In the genomic region with DNA sequence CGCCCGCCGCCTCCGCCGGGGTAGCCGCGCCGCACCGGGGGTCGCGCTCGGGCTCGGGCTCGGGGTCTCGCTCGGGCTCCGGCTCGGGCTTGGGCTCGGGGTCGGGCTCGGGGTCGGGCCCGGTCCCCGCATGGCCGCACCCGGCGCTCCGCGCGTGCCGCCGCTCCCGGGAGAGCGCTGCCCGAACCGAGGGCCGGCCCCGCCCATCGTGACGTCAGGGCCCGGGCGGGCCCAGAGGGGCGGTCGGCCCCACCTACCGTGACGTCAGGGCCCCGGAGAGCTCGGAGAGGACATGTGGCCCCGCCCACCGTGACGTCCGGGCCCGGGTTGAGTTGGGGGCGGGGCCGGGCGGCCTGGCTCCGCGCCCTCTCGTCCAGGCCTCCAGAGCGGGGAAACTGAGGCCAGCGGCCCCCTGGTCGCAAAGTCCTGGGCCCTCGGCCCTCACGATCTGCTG, we compare ENCODE assay signal across 8 cellular contexts. TPM values are rescaled to one million over a fixed set of nuclear protein-coding genes. Genes with fewer than 3 reads are reported as not detected.
DNase-seq lines count a peak whose midpoint lies in the region; ATAC-seq and TF ChIP-seq lines count a peak whose summit lies in the region.

A gene with protein sequence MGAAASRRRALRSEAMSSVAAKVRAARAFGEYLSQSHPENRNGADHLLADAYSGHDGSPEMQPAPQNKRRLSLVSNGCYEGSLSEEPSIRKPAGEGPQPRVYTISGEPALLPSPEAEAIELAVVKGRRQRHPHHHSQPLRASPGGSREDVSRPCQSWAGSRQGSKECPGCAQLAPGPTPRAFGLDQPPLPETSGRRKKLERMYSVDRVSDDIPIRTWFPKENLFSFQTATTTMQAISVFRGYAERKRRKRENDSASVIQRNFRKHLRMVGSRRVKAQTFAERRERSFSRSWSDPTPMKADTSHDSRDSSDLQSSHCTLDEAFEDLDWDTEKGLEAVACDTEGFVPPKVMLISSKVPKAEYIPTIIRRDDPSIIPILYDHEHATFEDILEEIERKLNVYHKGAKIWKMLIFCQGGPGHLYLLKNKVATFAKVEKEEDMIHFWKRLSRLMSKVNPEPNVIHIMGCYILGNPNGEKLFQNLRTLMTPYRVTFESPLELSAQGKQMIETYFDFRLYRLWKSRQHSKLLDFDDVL (minus strand): TSS at position 188 of the 454 bp plus-strand sequence. CDS start 232 bp downstream, outside the sequence.

- ATAC-seq in GM21576 (IDR thresholded peaks at IDR 0.05; ENCODE audit: unreplicated experiment), result peak; percentile 42
- peak; percentile 89 for ATAC-seq in naive thymus-derived CD4-positive, alpha-beta T cell
- peak; percentile 71 for ATAC-seq in stimulated activated effector memory CD8-positive, alpha-beta T cell treated with anti-CD3 and anti-CD28 coated beads, Interleukin-12 subunit alpha, Interleukin-12 subunit beta, amount 100 ng/mL, for 72 hours

- peaks cover 12% of the 10 kb centered on the region for H3K36me3 ChIP-seq in fibroblast of lung (ENCODE audit: control insufficient read depth, insufficient read depth, low read length)
- H3K36me3 ChIP-seq in naive thymus-derived CD4-positive, alpha-beta T cell (ENCODE audit: control insufficient read depth in 2 of 3, insufficient read depth in 3 of 3, low read length in 3 of 3), result peaks cover 0 to 30% (median 4%) of the 10 kb centered on the region in 3 experiments

- no peaks in the 10 kb centered on the region for H3K9me3 Mint-ChIP-seq in naive thymus-derived CD4-positive, alpha-beta T cell
- H3K9me3 Mint-ChIP-seq in stimulated activated effector memory CD8-positive, alpha-beta T cell treated with anti-CD3 and anti-CD28 coated beads, Interleukin-12 subunit alpha, Interleukin-12 subunit beta, amount 100 ng/mL, for 72 hours, result no peaks in the 10 kb centered on the region

- H2AFZ ChIP-seq in fibroblast of lung (ENCODE audit: low read length), result peak within 1 kb of the TSS; percentile 83

- H3K27me3 Mint-ChIP-seq in naive thymus-derived CD4-positive, alpha-beta T cell, result no peaks in the 10 kb centered on the region

- peak within 1 kb of the TSS; percentile 55 to 79 (median 68) for H3K4me3 Mint-ChIP-seq in naive thymus-derived CD4-positive, alpha-beta T cell
- H3K4me3 Mint-ChIP-seq in stimulated activated effector memory CD8-positive, alpha-beta T cell treated with anti-CD3 and anti-CD28 coated beads, Interleukin-12 subunit alpha, Interleukin-12 subunit beta, amount 100 ng/mL, for 72 hours, result peak within 1 kb of the TSS; percentile 66

- peak within 1 kb of the TSS; percentile 28 to 98 (median 91) for H3K27ac Mint-ChIP-seq in naive thymus-derived CD4-positive, alpha-beta T cell
- H3K27ac Mint-ChIP-seq in stimulated activated effector memory CD8-positive, alpha-beta T cell treated with anti-CD3 and anti-CD28 coated beads, Interleukin-12 subunit alpha, Interleukin-12 subunit beta, amount 100 ng/mL, for 72 hours, result peak within 1 kb of the TSS; percentile 50

- intact Hi-C loops in naive thymus-derived CD4-positive, alpha-beta T cell (cut with micrococcal nuclease), result loop anchor here (1.0 to 10.0 kb wide), 6 partner anchors 9 to 1214 kb away; a partner anchor contains a TSS

- POLR2A ChIA-PET in naive thymus-derived CD4-positive, alpha-beta T cell (lab: Charles Lee), result interaction anchor here (0.7 to 1.0 kb wide), 2 partner anchors 37 to 636 kb away, joined by 3 read pairs; a partner anchor contains a TSS

- H3K27ac ChIP-seq in fibroblast of lung (ENCODE audit: insufficient read depth, low read length), result peak within 1 kb of the TSS; percentile 71
- H3K27ac ChIP-seq in naive thymus-derived CD4-positive, alpha-beta T cell (ENCODE audit: low read depth, low read length), result peak within 1 kb of the TSS; percentile 93

- peak within 1 kb of the TSS; percentile 77 for H3K9ac ChIP-seq in fibroblast of lung (ENCODE audit: insufficient read depth, low read length)

- H4K20me1 ChIP-seq in fibroblast of lung (ENCODE audit: control insufficient read depth, extremely low read depth, insufficient read depth, low read length), result no peaks in the 10 kb centered on the region

- peak; percentile 66 for DNase-seq in DMS114 treated with DMSO at 0.1 percent for 48 hours (lab: John Stamatoyannopoulos, UW; ENCODE audit: unreplicated experiment)
- DNase-seq in Jurkat, Clone E6-1 (ENCODE audit: low read depth, low spot score), result peak; percentile 58
- DNase-seq in RPMI8226, result peak; percentile 99
- peak; percentile 84 to 91 for DNase-seq in activated T-helper 1 cell treated with anti-CD3 and anti-CD28 coated beads, Interleukin-2, amount 50 U/mL, for 16 hours (ENCODE audit: low read depth in 1 of 2, low spot score in 1 of 2)
- DNase-seq in fibroblast of lung (ENCODE audit: low read depth in 2 of 2), result peak; percentile 80 to 91
- DNase-seq in naive thymus-derived CD4-positive, alpha-beta T cell, result peak; percentile 90 to 99 (median 95)
- peak; percentile 97 to 98 for DNase-seq in stimulated activated effector memory CD8-positive, alpha-beta T cell treated with anti-CD3 and anti-CD28 coated beads, Interleukin-12 subunit alpha, Interleukin-12 subunit beta, amount 100 ng/mL, for 72 hours (ENCODE audit: low spot score in 2 of 2)

- H3K79me2 ChIP-seq in fibroblast of lung (ENCODE audit: control insufficient read depth, insufficient read depth, low read length), result peaks cover 3% of the 10 kb centered on the region

- CTCF ChIA-PET in naive thymus-derived CD4-positive, alpha-beta T cell (lab: Charles Lee), result interaction anchor here (0.6 kb wide), 1 partner anchor 67 kb away, joined by 3 read pairs; no protein-coding TSS in a partner anchor

- H3K4me2 ChIP-seq in fibroblast of lung (ENCODE audit: extremely low read depth, insufficient read depth, low read length), result peak within 1 kb of the TSS; percentile 90

- H3K27me3 ChIP-seq in fibroblast of lung (ENCODE audit: control insufficient read depth, insufficient read depth, low read length), result no peaks in the 10 kb centered on the region
- no peaks in the 10 kb centered on the region for H3K27me3 ChIP-seq in naive thymus-derived CD4-positive, alpha-beta T cell (ENCODE audit: control insufficient read depth in 2 of 2, insufficient read depth in 2 of 2, low read length in 2 of 2)

- H3K9me3 ChIP-seq in fibroblast of lung (ENCODE audit: control insufficient read depth, insufficient read depth, low read depth, low read length), result no peaks in the 10 kb centered on the region
- H3K9me3 ChIP-seq in naive thymus-derived CD4-positive, alpha-beta T cell (ENCODE audit: control insufficient read depth in 2 of 3, low read length in 3 of 3), result no peaks in the 10 kb centered on the region

- TF ChIP-seq CTCF in fibroblast of lung (conservative IDR thresholded peaks at IDR 0.05 in 1 of 2, IDR thresholded peaks at IDR 0.05 in 1 of 2; ENCODE audit: low read depth in 1 of 2, low read length in 2 of 2), result no peak

- H3K4me3 ChIP-seq in Jurkat, Clone E6-1 (ENCODE audit: low read length), result peak within 1 kb of the TSS; percentile 37
- peak within 1 kb of the TSS; percentile 56 to 79 (median 72) for H3K4me3 ChIP-seq in fibroblast of lung (replicated peaks in 1 of 4; ENCODE audit: control extremely low read depth in 1 of 4, insufficient read depth in 1 of 4, low read depth in 3 of 4, low read length in 4 of 4)
- peak within 1 kb of the TSS; percentile 67 for H3K4me3 ChIP-seq in naive thymus-derived CD4-positive, alpha-beta T cell (ENCODE audit: low read length)

- H3K4me1 Mint-ChIP-seq in naive thymus-derived CD4-positive, alpha-beta T cell, result peaks cover 0 to 55% (median 33%) of the 10 kb centered on the region in 7 donors
- peaks cover 35% of the 10 kb centered on the region for H3K4me1 Mint-ChIP-seq in stimulated activated effector memory CD8-positive, alpha-beta T cell treated with anti-CD3 and anti-CD28 coated beads, Interleukin-12 subunit alpha, Interleukin-12 subunit beta, amount 100 ng/mL, for 72 hours

- H3K4me1 ChIP-seq in fibroblast of lung (ENCODE audit: control insufficient read depth, extremely low read depth, insufficient read depth, low read length), result peaks cover 3% of the 10 kb centered on the region
- H3K4me1 ChIP-seq in naive thymus-derived CD4-positive, alpha-beta T cell (ENCODE audit: control insufficient read depth in 2 of 2, insufficient read depth in 2 of 2, low read length in 2 of 2), result peaks cover 36 to 54% of the 10 kb centered on the region in 2 donors

- H3K36me3 Mint-ChIP-seq in naive thymus-derived CD4-positive, alpha-beta T cell, result peaks cover 0 to 4% (median 0%) of the 10 kb centered on the region in 5 donors
- peaks cover 33% of the 10 kb centered on the region for H3K36me3 Mint-ChIP-seq in stimulated activated effector memory CD8-positive, alpha-beta T cell treated with anti-CD3 and anti-CD28 coated beads, Interleukin-12 subunit alpha, Interleukin-12 subunit beta, amount 100 ng/mL, for 72 hours

RNA-seq across cellular contexts. Expression of the gene that starts here (rescaled TPM):
- polyA plus RNA-seq in Jurkat, Clone E6-1 (2012; ENCODE audit: insufficient read depth, insufficient read length), result 5.4 TPM
- total RNA-seq in fibroblast of lung, result 10.8 and 13.4 TPM in 2 replicates
- 15.0 and 22.8 TPM in 2 replicates for polyA plus RNA-seq in fibroblast of lung
- 24.7 and 26.0 TPM in 2 replicates for polyA plus RNA-seq in fibroblast of lung (2012)
- polyA minus RNA-seq in fibroblast of lung (ENCODE audit: low replicate concordance), result 21.8 and 30.1 TPM in 2 replicates
- total RNA-seq in naive thymus-derived CD4-positive, alpha-beta T cell, result 10 to 100 TPM; 22.9 to 92.0 (median 57.3) TPM
- polyA plus RNA-seq in naive thymus-derived CD4-positive, alpha-beta T cell, result 10 to 100 TPM; 10.9 to 21.4 TPM

Comparison
In these comparisons a context has a peak if more than half of its experiments do, and no peak if none do; other contexts are left out.
1. Peak in every context shown above with its lines: DNase-seq, ATAC-seq, H3K4me3 ChIP-seq and H3K27ac ChIP-seq.